In the genomic region with DNA sequence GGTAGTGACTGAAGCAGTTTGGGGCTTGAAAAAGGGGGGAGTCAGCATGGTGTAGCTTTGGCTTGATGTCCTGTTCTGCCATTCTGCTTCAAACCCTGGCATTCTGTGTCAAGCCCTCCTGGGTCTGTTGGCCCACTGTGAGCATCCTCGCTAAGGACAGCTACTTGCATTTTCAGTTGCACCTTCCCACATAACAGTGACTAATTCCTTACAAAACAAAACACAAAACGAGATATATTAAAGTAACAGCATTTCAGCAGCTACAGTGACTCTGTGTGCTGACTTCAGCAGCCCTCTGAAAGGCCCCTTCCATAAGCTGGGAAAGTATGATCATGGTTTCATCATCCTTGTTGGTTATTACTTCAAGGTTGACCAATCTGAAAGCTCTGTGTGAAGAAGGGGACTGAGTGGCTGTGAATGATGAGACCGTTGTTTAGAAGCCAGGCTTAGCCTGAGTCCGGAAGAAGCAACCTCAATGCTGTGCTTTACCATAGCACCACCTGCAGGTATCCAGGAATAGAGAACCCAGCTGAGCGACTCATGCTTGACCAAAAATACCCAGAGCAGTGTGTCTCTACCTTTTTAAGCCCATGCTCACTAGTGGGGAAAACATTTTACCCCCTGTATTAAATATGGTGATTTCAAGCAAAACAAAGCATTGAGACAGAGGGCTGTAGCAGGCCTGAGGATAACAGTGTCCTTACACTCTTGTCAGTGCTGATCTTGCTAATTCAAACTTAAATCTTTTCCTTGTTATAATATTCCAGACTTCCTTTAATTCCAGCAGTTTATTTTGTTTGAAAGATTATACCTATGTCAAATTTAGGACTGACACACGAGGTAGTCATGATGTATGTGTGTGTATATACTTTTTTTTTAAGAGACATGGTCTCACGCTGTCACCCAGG, we compare ENCODE assay signal across 1 cellular context.
TF ChIP-seq lines count a peak whose summit lies in the region.

No MANE protein-coding gene starts in this region.

TF ChIP-seq in K562, 482 proteins besides CTCF, POLR2A, EP300 and RAD21 (continued from another document):
- TF ChIP-seq ZNF764 (CRISPR knock-in tag; IDR thresholded peaks at IDR 0.05; ENCODE audit: low read depth) (peak; percentile 96), MTA1 (IDR thresholded peaks at IDR 0.05; ENCODE audit: borderline replicate concordance) (no peak), ETV1 (tag; conservative IDR thresholded peaks at IDR 0.05; ENCODE audit: low read depth) (peak; percentile 56; the same call in 1 of the 2 replicates), SMC3 (conservative IDR thresholded peaks at IDR 0.05; ENCODE audit: insufficient read depth, low read depth, low read length) (0 out of 2 replicates have a peak, but pooled peaks have one; percentile 43), SNRNP70 (optimal IDR thresholded peaks at IDR 0.05; ENCODE audit: low read depth, low read length) (no peak), GABPA (tag; conservative IDR thresholded peaks at IDR 0.05; ENCODE audit: low read depth) (no peak), NR3C1 (CRISPR knock-in tag; IDR thresholded peaks at IDR 0.05) (no peak), ZC3H4 (CRISPR knock-in tag; IDR thresholded peaks at IDR 0.05; ENCODE audit: borderline replicate concordance) (no peak), ZNF384 (IDR thresholded peaks at IDR 0.05; ENCODE audit: low read depth, low read length) (no peak), FOXP1 (CRISPR knock-in tag; IDR thresholded peaks at IDR 0.05) (no peak)
- TF ChIP-seq, protein P1, sequence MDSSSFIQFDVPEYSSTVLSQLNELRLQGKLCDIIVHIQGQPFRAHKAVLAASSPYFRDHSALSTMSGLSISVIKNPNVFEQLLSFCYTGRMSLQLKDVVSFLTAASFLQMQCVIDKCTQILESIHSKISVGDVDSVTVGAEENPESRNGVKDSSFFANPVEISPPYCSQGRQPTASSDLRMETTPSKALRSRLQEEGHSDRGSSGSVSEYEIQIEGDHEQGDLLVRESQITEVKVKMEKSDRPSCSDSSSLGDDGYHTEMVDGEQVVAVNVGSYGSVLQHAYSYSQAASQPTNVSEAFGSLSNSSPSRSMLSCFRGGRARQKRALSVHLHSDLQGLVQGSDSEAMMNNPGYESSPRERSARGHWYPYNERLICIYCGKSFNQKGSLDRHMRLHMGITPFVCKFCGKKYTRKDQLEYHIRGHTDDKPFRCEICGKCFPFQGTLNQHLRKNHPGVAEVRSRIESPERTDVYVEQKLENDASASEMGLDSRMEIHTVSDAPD (CRISPR knock-in tag; IDR thresholded peaks at IDR 0.05): no peak
